Comparison of ENCODE assay signal across 14 cellular contexts in the genomic region with DNA sequence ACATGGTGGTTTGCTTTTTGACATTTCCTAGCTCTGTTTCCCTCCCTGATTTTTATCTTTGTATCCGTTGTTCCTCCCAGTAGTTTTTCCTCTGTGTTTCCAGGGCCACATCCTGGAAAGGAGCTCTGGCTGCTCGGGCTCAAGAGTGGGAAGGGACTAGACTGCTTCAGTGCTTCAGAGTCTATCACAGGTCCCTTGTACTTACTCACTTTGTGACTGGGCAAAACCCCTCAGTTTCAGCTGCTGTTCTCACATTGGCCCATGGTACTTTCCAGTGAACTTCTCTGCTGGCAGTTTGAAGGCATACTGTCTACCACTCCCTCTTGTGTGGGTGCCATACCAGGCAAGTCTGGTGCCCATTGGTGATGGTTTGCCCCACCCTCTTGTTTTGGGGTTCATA. TPM values are rescaled to one million over a fixed set of nuclear protein-coding genes. Genes with fewer than 3 reads are reported as not detected.
DNase-seq lines count a peak whose midpoint lies in the region; ATAC-seq and TF ChIP-seq lines count a peak whose summit lies in the region.
"Had no signal": no experiment of that assay in that cellular context is flagged by ENCODE, and none has a peak within 500 bp of the region (broad histone marks: within the 10 kb centered on the region; RNA-seq: fewer than 3 reads in every experiment).

No MANE protein-coding gene starts in this region.

- H3K27me3 Mint-ChIP-seq in T-helper 2 cell treated with Interferon-gamma antibody and Interleukin-4, amounts not matched to agents 5 μg/mL and 100 μg/mL, for 36 hours (ENCODE audit: low read depth), result peaks cover 2% of the 10 kb centered on the region
- H3K27me3 Mint-ChIP-seq in naive thymus-derived CD4-positive, alpha-beta T cell, result no peaks in the 10 kb centered on the region

- no peaks in the 10 kb centered on the region for H3K4me1 ChIP-seq in naive thymus-derived CD4-positive, alpha-beta T cell (ENCODE audit: control insufficient read depth in 2 of 2, insufficient read depth in 2 of 2, low read length in 2 of 2)

- TF ChIP-seq POLR2A in GM19193 (IDR thresholded peaks at IDR 0.05; ENCODE audit: extremely low read depth, insufficient read depth, insufficient read length), result peak; percentile 27

- no peaks in the 10 kb centered on the region for H3K36me3 ChIP-seq in naive thymus-derived CD4-positive, alpha-beta T cell (ENCODE audit: control insufficient read depth in 2 of 3, insufficient read depth in 3 of 3, low read length in 3 of 3)
- H3K36me3 ChIP-seq: MG63 had no signal

- no peaks in the 10 kb centered on the region for H3K36me3 Mint-ChIP-seq in T-helper 2 cell treated with Interferon-gamma antibody and Interleukin-4, amounts not matched to agents 5 μg/mL and 100 μg/mL, for 36 hours (ENCODE audit: low read depth)
- H3K36me3 Mint-ChIP-seq in naive thymus-derived CD4-positive, alpha-beta T cell, result no peaks in the 10 kb centered on the region

- H3K27ac ChIP-seq in naive thymus-derived CD4-positive, alpha-beta T cell (ENCODE audit: low read depth, low read length), result no peak overlapping the region
- H3K27ac ChIP-seq: VCaP had no signal

- no peaks in the 10 kb centered on the region for H3K27me3 ChIP-seq in naive thymus-derived CD4-positive, alpha-beta T cell (ENCODE audit: control insufficient read depth in 2 of 2, insufficient read depth in 2 of 2, low read length in 2 of 2)
- H3K27me3 ChIP-seq: MG63 had no signal

- no peak overlapping the region for H3K27ac Mint-ChIP-seq in T-helper 2 cell treated with Interferon-gamma antibody and Interleukin-4, amounts not matched to agents 5 μg/mL and 100 μg/mL, for 36 hours
- peak overlapping the region in 1 of 9 donors; percentile 34 for H3K27ac Mint-ChIP-seq in naive thymus-derived CD4-positive, alpha-beta T cell

- H3K9me3 Mint-ChIP-seq in T-helper 2 cell treated with Interferon-gamma antibody and Interleukin-4, amounts not matched to agents 5 μg/mL and 100 μg/mL, for 36 hours, result no peaks in the 10 kb centered on the region
- no peaks in the 10 kb centered on the region for H3K9me3 Mint-ChIP-seq in naive thymus-derived CD4-positive, alpha-beta T cell

- CTCF ChIA-PET in naive thymus-derived CD4-positive, alpha-beta T cell (lab: Charles Lee), result interaction anchor here (0.7 to 2.8 kb wide), 4 partner anchors 327 to 514 kb away, joined by 3 to 11 read pairs (median 4); no protein-coding TSS in a partner anchor

- POLR2A ChIA-PET in naive thymus-derived CD4-positive, alpha-beta T cell (lab: Charles Lee), result no interaction called here

- no peaks in the 10 kb centered on the region for H3K9me3 ChIP-seq in naive thymus-derived CD4-positive, alpha-beta T cell (ENCODE audit: control insufficient read depth in 2 of 3, low read length in 3 of 3)
- H3K9me3 ChIP-seq: MG63 had no signal

- peaks cover 10% of the 10 kb centered on the region for H3K4me1 Mint-ChIP-seq in T-helper 2 cell treated with Interferon-gamma antibody and Interleukin-4, amounts not matched to agents 5 μg/mL and 100 μg/mL, for 36 hours (ENCODE audit: low read depth)
- peaks cover 0 to 8% (median 0%) of the 10 kb centered on the region in 7 donors for H3K4me1 Mint-ChIP-seq in naive thymus-derived CD4-positive, alpha-beta T cell

- H3K4me3 Mint-ChIP-seq in T-helper 2 cell treated with Interferon-gamma antibody and Interleukin-4, amounts not matched to agents 5 μg/mL and 100 μg/mL, for 36 hours, result no peak overlapping the region
- H3K4me3 Mint-ChIP-seq in naive thymus-derived CD4-positive, alpha-beta T cell, result no peak overlapping the region

- ATAC-seq in GM18498 (IDR thresholded peaks at IDR 0.05; ENCODE audit: unreplicated experiment) (peak; percentile 69), HG02852 (IDR thresholded peaks at IDR 0.05; ENCODE audit: unreplicated experiment) (peak; percentile 83)
- no peak for ATAC-seq in naive thymus-derived CD4-positive, alpha-beta T cell

- peak; percentile 44 for DNase-seq in T-helper 2 cell treated with Interferon-gamma antibody and Interleukin-4, amounts not matched to agents 5 μg/mL and 100 μg/mL, for 36 hours (ENCODE audit: low spot score)
- no peak for DNase-seq in cerebellum (ENCODE audit: low spot score)
- DNase-seq in HuH-7.5 (ENCODE audit: low spot score), result no peak
- no peak for DNase-seq in naive thymus-derived CD4-positive, alpha-beta T cell
- DNase-seq in DMS79 treated with DMSO at 0.1 percent for 48 hours (lab: John Stamatoyannopoulos, UW), result no peak
- DNase-seq: DMS 273 treated with DMSO at 0.1 percent for 48 hours, MG63, retina had no signal

- no peak overlapping the region for H3K4me3 ChIP-seq in naive thymus-derived CD4-positive, alpha-beta T cell (ENCODE audit: low read length)
- H3K4me3 ChIP-seq: lung, MG63 had no signal

- intact Hi-C loops in naive thymus-derived CD4-positive, alpha-beta T cell (cut with micrococcal nuclease), result loop anchor here in 1 of 2 donors (10.0 kb wide), 2 partner anchors 324 to 714 kb away; a partner anchor contains a TSS

RNA-seq across cellular contexts. Expression of a gene that starts 7.5 kb away (rescaled TPM):
- total RNA-seq in cerebellum, result 16.0 TPM
- total RNA-seq in naive thymus-derived CD4-positive, alpha-beta T cell, result 10 to 100 TPM; 22.2 to 44.5 (median 32.9) TPM
- polyA plus RNA-seq in naive thymus-derived CD4-positive, alpha-beta T cell, result 10 to 100 TPM; 38.1 to 38.8 TPM

RNA-seq across cellular contexts. Expression of a gene that starts 37.2 kb away (rescaled TPM):
- not detected for total RNA-seq in cerebellum
- not detected for total RNA-seq in naive thymus-derived CD4-positive, alpha-beta T cell
- polyA plus RNA-seq in naive thymus-derived CD4-positive, alpha-beta T cell, result not detected
- total RNA-seq: fibroblast of lung, lung had no signal
- polyA plus RNA-seq: fibroblast of lung, lung had no signal

RNA-seq across cellular contexts. Expression of a gene that starts 41.3 kb away (rescaled TPM):
- 27.1 TPM for total RNA-seq in cerebellum
- total RNA-seq in naive thymus-derived CD4-positive, alpha-beta T cell, result 10 to 100 TPM; 32.0 to 54.1 (median 43.8) TPM
- 10 to 100 TPM; 61.6 to 70.9 TPM for polyA plus RNA-seq in naive thymus-derived CD4-positive, alpha-beta T cell
